In genomic region chr7:157140118-157140905, GRCh38 we compare ENCODE assay signal across 1 cellular context.
TF ChIP-seq lines count a peak whose summit lies in the region.

No MANE protein-coding gene starts in this region.

TF ChIP-seq in SK-N-SH, 30 proteins besides CTCF, POLR2A, EP300 and RAD21 (continued from another document):
- TF ChIP-seq, protein P1, sequence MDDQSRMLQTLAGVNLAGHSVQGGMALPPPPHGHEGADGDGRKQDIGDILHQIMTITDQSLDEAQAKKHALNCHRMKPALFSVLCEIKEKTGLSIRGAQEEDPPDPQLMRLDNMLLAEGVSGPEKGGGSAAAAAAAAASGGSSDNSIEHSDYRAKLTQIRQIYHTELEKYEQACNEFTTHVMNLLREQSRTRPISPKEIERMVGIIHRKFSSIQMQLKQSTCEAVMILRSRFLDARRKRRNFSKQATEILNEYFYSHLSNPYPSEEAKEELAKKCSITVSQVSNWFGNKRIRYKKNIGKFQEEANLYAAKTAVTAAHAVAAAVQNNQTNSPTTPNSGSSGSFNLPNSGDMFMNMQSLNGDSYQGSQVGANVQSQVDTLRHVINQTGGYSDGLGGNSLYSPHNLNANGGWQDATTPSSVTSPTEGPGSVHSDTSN (IDR thresholded peaks at IDR 0.05): no peak
